ENCODE assay signal across 1 cellular context in genomic region chrX:148976571-148976970, GRCh38.
TF ChIP-seq lines count a peak whose summit lies in the region.

No MANE protein-coding gene starts in this region.

TF ChIP-seq in GM23338, 12 proteins besides CTCF, POLR2A, EP300 and RAD21 (continued from another document):
- TF ChIP-seq ZNF462 (CRISPR knock-in tag; IDR thresholded peaks at IDR 0.05) (no peak), NANOG (IDR thresholded peaks at IDR 0.05; ENCODE audit: borderline replicate concordance) (no peak)
